Comparison of ENCODE assay signal across 8 cellular contexts in the genomic region with DNA sequence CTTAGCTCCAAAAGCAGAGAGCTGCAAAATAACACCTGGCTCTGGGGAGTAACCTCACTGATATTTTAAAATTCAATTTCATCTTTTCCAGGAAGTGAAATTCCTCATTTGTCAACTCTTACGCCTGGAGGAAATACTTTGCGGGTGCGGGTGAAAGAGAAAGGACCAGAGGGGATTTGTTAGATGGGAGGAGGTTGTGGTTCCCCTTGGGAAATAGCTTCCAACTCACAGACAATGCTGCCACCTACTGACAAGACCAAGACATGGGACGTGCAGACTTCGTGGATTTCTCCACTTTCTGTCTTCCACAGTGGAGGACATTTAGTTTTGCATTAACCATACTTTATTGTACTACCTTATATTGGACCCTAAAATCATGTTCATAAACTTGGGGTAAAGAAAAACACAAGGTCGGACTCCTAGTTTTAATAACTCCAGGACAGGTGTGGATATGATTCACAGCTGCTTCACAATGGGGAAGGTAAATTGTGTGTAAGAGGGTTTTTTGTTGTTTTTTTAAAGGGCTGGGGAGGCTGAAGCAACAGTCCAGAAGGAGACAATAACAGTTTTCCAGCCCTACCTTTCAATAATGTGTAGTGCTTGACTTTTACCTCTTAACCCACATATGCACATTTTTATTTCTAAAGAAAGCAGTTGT. TPM values are rescaled to one million over a fixed set of nuclear protein-coding genes. Genes with fewer than 3 reads are reported as not detected.
DNase-seq lines count a peak whose midpoint lies in the region; ATAC-seq, FAIRE-seq and TF ChIP-seq lines count a peak whose summit lies in the region.

No MANE protein-coding gene starts in this region.

- no peak overlapping the region for H3K27ac Mint-ChIP-seq in activated CD8-positive, alpha-beta T cell treated with anti-CD3 and anti-CD28 coated beads for 36 hours
- no peak overlapping the region for H3K27ac Mint-ChIP-seq in stimulated activated naive CD8-positive, alpha-beta T cell treated with anti-CD3 and anti-CD28 coated beads, Interleukin-15, Interleukin-2, amounts not matched to agents 100 ng/mL and 50 ng/mL, for 24 hours

- POLR2A ChIA-PET in activated CD8-positive, alpha-beta T cell treated with anti-CD3 and anti-CD28 coated beads for 36 hours (lab: Charles Lee), result interaction anchor here (0.6 to 1.3 kb wide), 4 partner anchors 9 to 572 kb away, joined by 3 to 8 read pairs (median 4); no protein-coding TSS in a partner anchor

- FAIRE-seq in HTR-8/SVneo (lab: Jason Lieb, UNC) (peak; percentile 97), endometrium (lab: Jason Lieb, UNC) (peak; percentile 70)

- H3K4me1 Mint-ChIP-seq in activated CD8-positive, alpha-beta T cell treated with anti-CD3 and anti-CD28 coated beads for 36 hours (ENCODE audit: low read depth), result peaks cover 21% of the 10 kb centered on the region
- peaks cover 22% of the 10 kb centered on the region for H3K4me1 Mint-ChIP-seq in stimulated activated naive CD8-positive, alpha-beta T cell treated with anti-CD3 and anti-CD28 coated beads, Interleukin-15, Interleukin-2, amounts not matched to agents 100 ng/mL and 50 ng/mL, for 24 hours (ENCODE audit: low read depth)

- DNase-seq in activated gamma-delta T cell treated with Interleukin-2 at 50 U/mL for 16 hours (peak; percentile 63), activated gamma-delta T cell (lab: John Stamatoyannopoulos, UW) (no peak), HTR-8/SVneo (ENCODE audit: insufficient read length, low spot score) (peak; percentile 96), NOMO-1 (lab: John Stamatoyannopoulos, UW; ENCODE audit: unreplicated experiment in 2 of 2) (peak; percentile 63 to 85), mucosa of gallbladder (ENCODE audit: low spot score) (peak; percentile 71)
- DNase-seq in activated CD8-positive, alpha-beta T cell treated with anti-CD3 and anti-CD28 coated beads for 36 hours, result peak; percentile 77

- no peak overlapping the region for H3K4me3 Mint-ChIP-seq in activated CD8-positive, alpha-beta T cell treated with anti-CD3 and anti-CD28 coated beads for 36 hours
- H3K4me3 Mint-ChIP-seq in stimulated activated naive CD8-positive, alpha-beta T cell treated with anti-CD3 and anti-CD28 coated beads, Interleukin-15, Interleukin-2, amounts not matched to agents 100 ng/mL and 50 ng/mL, for 24 hours, result peak overlapping the region; percentile 41

- ATAC-seq in activated CD8-positive, alpha-beta T cell treated with anti-CD3 and anti-CD28 coated beads for 36 hours, result peak; percentile 79

- TF ChIP-seq CTCF in activated CD8-positive, alpha-beta T cell treated with anti-CD3 and anti-CD28 coated beads for 36 hours (IDR thresholded peaks at IDR 0.05), result peak; percentile 97

- H3K27me3 Mint-ChIP-seq in activated CD8-positive, alpha-beta T cell treated with anti-CD3 and anti-CD28 coated beads for 36 hours, result no peaks in the 10 kb centered on the region
- no peaks in the 10 kb centered on the region for H3K27me3 Mint-ChIP-seq in stimulated activated naive CD8-positive, alpha-beta T cell treated with anti-CD3 and anti-CD28 coated beads, Interleukin-15, Interleukin-2, amounts not matched to agents 100 ng/mL and 50 ng/mL, for 24 hours

- intact Hi-C loops in activated CD8-positive, alpha-beta T cell treated with anti-CD3 and anti-CD28 coated beads for 36 hours (cut with micrococcal nuclease), result loop anchor here (5.0 kb wide), 1 partner anchor 466 kb away; no protein-coding TSS in a partner anchor

- no peaks in the 10 kb centered on the region for H3K9me3 Mint-ChIP-seq in activated CD8-positive, alpha-beta T cell treated with anti-CD3 and anti-CD28 coated beads for 36 hours
- no peaks in the 10 kb centered on the region for H3K9me3 Mint-ChIP-seq in stimulated activated naive CD8-positive, alpha-beta T cell treated with anti-CD3 and anti-CD28 coated beads, Interleukin-15, Interleukin-2, amounts not matched to agents 100 ng/mL and 50 ng/mL, for 24 hours

- CTCF ChIA-PET in activated CD8-positive, alpha-beta T cell treated with anti-CD3 and anti-CD28 coated beads for 36 hours (lab: Charles Lee), result interaction anchor here (0.7 to 10.4 kb wide), 72 partner anchors 9 to 1008 kb away, joined by 3 to 177 read pairs (median 4); partner anchors contain the start of gene FBXL14

- no peaks in the 10 kb centered on the region for H3K36me3 Mint-ChIP-seq in activated CD8-positive, alpha-beta T cell treated with anti-CD3 and anti-CD28 coated beads for 36 hours (ENCODE audit: low read depth)
- H3K36me3 Mint-ChIP-seq in stimulated activated naive CD8-positive, alpha-beta T cell treated with anti-CD3 and anti-CD28 coated beads, Interleukin-15, Interleukin-2, amounts not matched to agents 100 ng/mL and 50 ng/mL, for 24 hours (ENCODE audit: low read depth), result no peaks in the 10 kb centered on the region

RNA-seq across cellular contexts. Expression of gene FBXL14, which starts 10.8 kb away (rescaled TPM):
- 10 to 100 TPM; 23.3 to 25.1 TPM for total RNA-seq in activated CD8-positive, alpha-beta T cell treated with anti-CD3 and anti-CD28 coated beads for 36 hours
- total RNA-seq in mucosa of gallbladder, result 23.3 TPM

RNA-seq across cellular contexts. Expression of gene WNT5B, which starts 45.5 kb away (rescaled TPM):
- total RNA-seq in activated CD8-positive, alpha-beta T cell treated with anti-CD3 and anti-CD28 coated beads for 36 hours, result not detected
- total RNA-seq in mucosa of gallbladder, result 7.3 TPM
